ENCODE assay signal across 1 cellular context in the genomic region with DNA sequence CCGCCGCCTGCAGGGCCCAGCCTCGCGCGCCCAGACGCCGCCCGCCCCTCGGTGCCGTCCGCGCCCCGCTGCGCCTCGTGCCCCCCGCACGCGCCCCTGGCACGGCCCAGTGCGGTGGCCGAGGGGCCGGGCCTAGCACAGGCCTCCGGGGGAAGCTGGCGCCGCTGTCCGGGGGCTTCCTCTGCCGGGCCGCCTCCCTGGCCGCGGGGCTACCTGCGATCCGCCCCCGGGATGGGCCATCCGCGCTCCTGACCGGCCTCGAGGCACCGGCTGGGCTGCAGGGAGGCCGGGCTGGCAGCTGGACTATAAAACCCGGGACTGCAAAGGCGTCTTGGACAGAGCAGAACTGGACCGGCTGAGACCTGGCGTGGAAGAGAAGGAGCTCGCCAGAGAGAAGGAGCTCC.
TF ChIP-seq lines count a peak whose summit lies in the region.

No MANE protein-coding gene starts in this region.

TF ChIP-seq in endothelial cell of umbilical vein, 7 proteins besides CTCF, POLR2A, EP300 and RAD21:
- TF ChIP-seq FOS (IDR thresholded peaks at IDR 0.05; ENCODE audit: borderline replicate concordance, insufficient read depth, low read length) (no peak), EZH2 (IDR thresholded peaks at IDR 0.05; ENCODE audit: borderline replicate concordance, low read depth, low read length, severe bottlenecking) (peak; percentile 75)
